16 cellular contexts compared by ENCODE assay signal in genomic region chr12:68893741-68894140, GRCh38. TPM values are rescaled to one million over a fixed set of nuclear protein-coding genes. Genes with fewer than 3 reads are reported as not detected.
DNase-seq lines count a peak whose midpoint lies in the region; ATAC-seq and TF ChIP-seq lines count a peak whose summit lies in the region.
"Had no signal": no experiment of that assay in that cellular context is flagged by ENCODE, and none has a peak within 500 bp of the region (broad histone marks: within the 10 kb centered on the region; RNA-seq: fewer than 3 reads in every experiment).

No MANE protein-coding gene starts in this region.

- H2AK5ac ChIP-seq in IMR-90 (ENCODE audit: low read depth, low read length), result no peak overlapping the region

- no peak overlapping the region for H4K5ac ChIP-seq in IMR-90 (ENCODE audit: low read depth, low read length)

- H2AFZ ChIP-seq in IMR-90 (replicated peaks; ENCODE audit: low read length, poor library complexity) (peak overlapping the region; percentile 18), neural progenitor cell (replicated peaks) (no peak overlapping the region)
- H2AFZ ChIP-seq: GM23338 had no signal

- DNase-seq in IMR-90, result no peak
- DNase-seq in neural progenitor cell (ENCODE audit: low spot score), result no peak
- DNase-seq in stimulated activated effector memory CD8-positive, alpha-beta T cell treated with anti-CD3 and anti-CD28 coated beads, Interleukin-12 subunit alpha, Interleukin-12 subunit beta, amount 100 ng/mL, for 72 hours (ENCODE audit: low spot score in 2 of 2), result no peak
- DNase-seq in T-helper 2 cell treated with Interferon-gamma antibody and Interleukin-4, amounts not matched to agents 5 μg/mL and 100 μg/mL, for 36 hours (ENCODE audit: low spot score), result no peak
- DNase-seq: C1 segment of cervical spinal cord; Caco-2; CD4-positive, CD25-positive, alpha-beta regulatory T cell; GDM1; HCEC 1CT had no signal

- no peaks in the 10 kb centered on the region for H3K79me2 ChIP-seq in neural progenitor cell (ENCODE audit: low read depth)

- H3K23ac ChIP-seq in IMR-90 (ENCODE audit: low read depth, low read length), result no peak overlapping the region

- H2BK5ac ChIP-seq in IMR-90 (ENCODE audit: low read depth, low read length, poor library complexity, severe bottlenecking), result no peak overlapping the region

- H3K27me3 ChIP-seq in BLaER1, result no peaks in the 10 kb centered on the region
- H3K27me3 ChIP-seq in IMR-90 (ENCODE audit: control insufficient read depth, insufficient read depth, low read length), result no peaks in the 10 kb centered on the region
- no peaks in the 10 kb centered on the region for H3K27me3 ChIP-seq in neural progenitor cell

- BruUV-seq in IMR-90 (replicated peaks; lab: Mats Ljungman, UMichigan), result no TSS peak

- no peaks in the 10 kb centered on the region for H4K20me1 ChIP-seq in BLaER1
- H4K20me1 ChIP-seq in IMR-90 (ENCODE audit: insufficient read depth, low read length), result no peaks in the 10 kb centered on the region
- H4K20me1 ChIP-seq in neural progenitor cell (ENCODE audit: low read depth), result no peaks in the 10 kb centered on the region

- H3K56ac ChIP-seq in IMR-90 (ENCODE audit: extremely low read depth, insufficient read depth, low read length), result no peak overlapping the region

- H3K4me3 ChIP-seq in BLaER1 (no peak overlapping the region), IMR-90 (ENCODE audit: insufficient read depth, low read depth, low read length) (no peak overlapping the region), neural progenitor cell (no peak overlapping the region)
- H3K4me3 ChIP-seq: GM23338 had no signal

- H3F3A ChIP-seq in neural progenitor cell (ENCODE audit: low read depth), result no peaks in the 10 kb centered on the region

- no peak overlapping the region for H2BK120ac ChIP-seq in IMR-90 (ENCODE audit: low read depth, low read length)

- TF ChIP-seq CTCF in IMR-90 (conservative IDR thresholded peaks at IDR 0.05; ENCODE audit: low read depth, low read length) (no peak), neural progenitor cell (IDR thresholded peaks at IDR 0.05) (no peak)

- POLR2A ChIA-PET in IMR-90 (lab: Charles Lee; ENCODE audit: unreplicated experiment), result no interaction called here

- H3K36me3 Mint-ChIP-seq in neural progenitor cell, result no peaks in the 10 kb centered on the region
- H3K36me3 Mint-ChIP-seq in stimulated activated effector memory CD8-positive, alpha-beta T cell treated with anti-CD3 and anti-CD28 coated beads, Interleukin-12 subunit alpha, Interleukin-12 subunit beta, amount 100 ng/mL, for 72 hours, result no peaks in the 10 kb centered on the region
- H3K36me3 Mint-ChIP-seq in T-helper 2 cell treated with Interferon-gamma antibody and Interleukin-4, amounts not matched to agents 5 μg/mL and 100 μg/mL, for 36 hours (ENCODE audit: low read depth), result peaks cover 18% of the 10 kb centered on the region
- H3K36me3 Mint-ChIP-seq: CD4-positive, CD25-positive, alpha-beta regulatory T cell had no signal

- intact Hi-C loops in IMR-90 (cut with micrococcal nuclease), result no loop called here

- H3K9me3 ChIP-seq in BLaER1, result peaks cover 18% of the 10 kb centered on the region
- no peaks in the 10 kb centered on the region for H3K9me3 ChIP-seq in IMR-90 (ENCODE audit: control insufficient read depth, insufficient read depth, low read length)
- H3K9me3 ChIP-seq in neural progenitor cell (ENCODE audit: low read depth), result no peaks in the 10 kb centered on the region
- H3K9me3 ChIP-seq: Caco-2 had no signal

- H3K18ac ChIP-seq in IMR-90 (ENCODE audit: low read depth, low read length), result no peak overlapping the region

- H3K27me3 Mint-ChIP-seq in neural progenitor cell (ENCODE audit: insufficient read depth, low read depth), result peaks cover 2% of the 10 kb centered on the region
- no peaks in the 10 kb centered on the region for H3K27me3 Mint-ChIP-seq in T-helper 2 cell treated with Interferon-gamma antibody and Interleukin-4, amounts not matched to agents 5 μg/mL and 100 μg/mL, for 36 hours (ENCODE audit: low read depth)
- H3K27me3 Mint-ChIP-seq: B cell; CD4-positive, CD25-positive, alpha-beta regulatory T cell had no signal

- H4K91ac ChIP-seq in IMR-90 (ENCODE audit: insufficient read depth, low read depth, low read length), result no peak overlapping the region

- no peak overlapping the region for H2BK20ac ChIP-seq in IMR-90 (ENCODE audit: low read depth, low read length)

- H3K14ac ChIP-seq in IMR-90 (replicated peaks; ENCODE audit: low read depth, low read length), result no peak overlapping the region

- H3K36me3 ChIP-seq in BLaER1 (no peaks in the 10 kb centered on the region), IMR-90 (ENCODE audit: control insufficient read depth, insufficient read depth, low read length) (no peaks in the 10 kb centered on the region), neural progenitor cell (no peaks in the 10 kb centered on the region)

- in situ Hi-C loops in IMR-90 (cut with MboI; ENCODE audit: low sequenced_read_pairs), result no loop called here

- TF ChIP-seq RAD21 in IMR-90 (IDR thresholded peaks at IDR 0.05; ENCODE audit: low read length), result no peak

- no peak for ATAC-seq in IMR-90 (ENCODE audit: low read depth)
- peak; percentile 6 for ATAC-seq in stimulated activated effector memory CD8-positive, alpha-beta T cell treated with anti-CD3 and anti-CD28 coated beads, Interleukin-12 subunit alpha, Interleukin-12 subunit beta, amount 100 ng/mL, for 72 hours
- ATAC-seq in HG03108 (IDR thresholded peaks at IDR 0.05; ENCODE audit: unreplicated experiment), result no peak
- ATAC-seq: GM23338 had no signal

- H3K27ac ChIP-seq in BLaER1, result no peak overlapping the region; the same call in 1 of the 2 replicates
- H3K27ac ChIP-seq in IMR-90 (ENCODE audit: insufficient read depth, low read length), result no peak overlapping the region
- no peak overlapping the region for H3K27ac ChIP-seq in neural progenitor cell
- H3K27ac ChIP-seq: HL-60 had no signal

- H3K9ac ChIP-seq in BLaER1, result no peak overlapping the region
- no peak overlapping the region for H3K9ac ChIP-seq in IMR-90 (ENCODE audit: low read depth, low read length)
- H3K9ac ChIP-seq in neural progenitor cell, result no peak overlapping the region

- H2BK15ac ChIP-seq in IMR-90 (ENCODE audit: low read depth, low read length), result no peak overlapping the region

- peak overlapping the region; percentile 36 for H3K27ac Mint-ChIP-seq in neural progenitor cell
- no peak overlapping the region for H3K27ac Mint-ChIP-seq in stimulated activated effector memory CD8-positive, alpha-beta T cell treated with anti-CD3 and anti-CD28 coated beads, Interleukin-12 subunit alpha, Interleukin-12 subunit beta, amount 100 ng/mL, for 72 hours
- H3K27ac Mint-ChIP-seq in T-helper 2 cell treated with Interferon-gamma antibody and Interleukin-4, amounts not matched to agents 5 μg/mL and 100 μg/mL, for 36 hours, result no peak overlapping the region
- H3K27ac Mint-ChIP-seq: B cell, GM23338 had no signal

- no peaks in the 10 kb centered on the region for H3K4me1 Mint-ChIP-seq in neural progenitor cell
- no peaks in the 10 kb centered on the region for H3K4me1 Mint-ChIP-seq in stimulated activated effector memory CD8-positive, alpha-beta T cell treated with anti-CD3 and anti-CD28 coated beads, Interleukin-12 subunit alpha, Interleukin-12 subunit beta, amount 100 ng/mL, for 72 hours
- H3K4me1 Mint-ChIP-seq in T-helper 2 cell treated with Interferon-gamma antibody and Interleukin-4, amounts not matched to agents 5 μg/mL and 100 μg/mL, for 36 hours (ENCODE audit: low read depth), result peaks cover 40% of the 10 kb centered on the region
- H3K4me1 Mint-ChIP-seq: GM23338 had no signal

- peak overlapping the region; percentile 11 for H2AK9ac ChIP-seq in IMR-90 (replicated peaks; ENCODE audit: low read depth, low read length, poor library complexity)

- 58% methylated on average over 2 of the region's 3 CpGs; no CpG with 5 or more reads in 1 of the 2 experiments for WGBS in IMR-90 (ENCODE audit: extremely low coverage in 2 of 2, insufficient read length in 1 of 2), 2 experiments

- no peaks in the 10 kb centered on the region for H3K79me1 ChIP-seq in IMR-90 (ENCODE audit: low read depth in 1 of 2, low read length in 2 of 2)

- H4K8ac ChIP-seq in IMR-90 (ENCODE audit: low read depth in 2 of 2, low read length in 2 of 2), result no peak overlapping the region

- H3K9me1 ChIP-seq in IMR-90 (ENCODE audit: insufficient read depth, low read length), result no peaks in the 10 kb centered on the region

- TF ChIP-seq POLR2A in IMR-90 (IDR thresholded peaks at IDR 0.05; ENCODE audit: low read depth, low read length), result no peak

- dilution Hi-C loops in IMR-90 (cut with HindIII; ENCODE audit: low sequenced_read_pairs, unreplicated experiment), result no loop called here

- H3K4ac ChIP-seq in IMR-90 (ENCODE audit: low read depth, low read length), result no peak overlapping the region

- H3K4me1 ChIP-seq in BLaER1 (peaks cover 87% of the 10 kb centered on the region), IMR-90 (ENCODE audit: control insufficient read depth, insufficient read depth, low read length) (peaks cover 2% of the 10 kb centered on the region; the same call in 1 of the 2 replicates), neural progenitor cell (no peaks in the 10 kb centered on the region)
- H3K4me1 ChIP-seq: Caco-2 had no signal

- H3K4me2 ChIP-seq in BLaER1, result 0 out of 2 replicates have a peak overlapping the region, but pooled peaks have one; percentile 8
- no peak overlapping the region for H3K4me2 ChIP-seq in IMR-90 (ENCODE audit: low read depth, low read length)
- H3K4me2 ChIP-seq in neural progenitor cell, result no peak overlapping the region
- H3K4me2 ChIP-seq: GM23338 had no signal

- H3K4me3 Mint-ChIP-seq in neural progenitor cell, result no peak overlapping the region
- H3K4me3 Mint-ChIP-seq in stimulated activated effector memory CD8-positive, alpha-beta T cell treated with anti-CD3 and anti-CD28 coated beads, Interleukin-12 subunit alpha, Interleukin-12 subunit beta, amount 100 ng/mL, for 72 hours, result no peak overlapping the region
- no peak overlapping the region for H3K4me3 Mint-ChIP-seq in T-helper 2 cell treated with Interferon-gamma antibody and Interleukin-4, amounts not matched to agents 5 μg/mL and 100 μg/mL, for 36 hours
- H3K4me3 Mint-ChIP-seq: B cell; CD4-positive, CD25-positive, alpha-beta regulatory T cell; GM23338 had no signal

- H3K9me3 Mint-ChIP-seq in neural progenitor cell, result no peaks in the 10 kb centered on the region
- no peaks in the 10 kb centered on the region for H3K9me3 Mint-ChIP-seq in stimulated activated effector memory CD8-positive, alpha-beta T cell treated with anti-CD3 and anti-CD28 coated beads, Interleukin-12 subunit alpha, Interleukin-12 subunit beta, amount 100 ng/mL, for 72 hours
- peaks cover 5% of the 10 kb centered on the region for H3K9me3 Mint-ChIP-seq in T-helper 2 cell treated with Interferon-gamma antibody and Interleukin-4, amounts not matched to agents 5 μg/mL and 100 μg/mL, for 36 hours
- H3K9me3 Mint-ChIP-seq: CD4-positive, CD25-positive, alpha-beta regulatory T cell; GM23338 had no signal

- CTCF ChIA-PET in IMR-90 (lab: Yijun Ruan, JAX), result interaction anchor here (0.6 kb wide), 1 partner anchor 23 kb away, joined by 4 read pairs; no protein-coding TSS in a partner anchor

TF ChIP-seq in IMR-90, 13 proteins besides CTCF, POLR2A, EP300 and RAD21 (continues in another document):
- TF ChIP-seq MAZ (IDR thresholded peaks at IDR 0.05; ENCODE audit: borderline replicate concordance, low read depth, low read length), result no peak

RNA-seq across cellular contexts. Expression of gene CPM, which starts 39.2 kb away (rescaled TPM):
- total RNA-seq in IMR-90 (2012; rRNA removed), result 7.2 and 8.8 TPM in 2 replicates
- 1.9 and 2.0 TPM in 2 replicates for polyA plus RNA-seq in IMR-90 (2012; rRNA removed)
- 0.36 and 0.88 TPM in 2 replicates for polyA plus RNA-seq in IMR-90 (2012; cell fraction: cytosol; rRNA removed)
- polyA plus RNA-seq in IMR-90 (2012; cell fraction: nucleus; rRNA removed; ENCODE audit: low replicate concordance), result 0.23 and 0.52 TPM in 2 replicates
- total RNA-seq in neural progenitor cell (ENCODE audit: low replicate concordance), result 0.02 and 0.28 TPM in 2 replicates
- total RNA-seq: A172, HT1080 had no signal
